ENCODE assay signal across 1 cellular context in the genomic region with DNA sequence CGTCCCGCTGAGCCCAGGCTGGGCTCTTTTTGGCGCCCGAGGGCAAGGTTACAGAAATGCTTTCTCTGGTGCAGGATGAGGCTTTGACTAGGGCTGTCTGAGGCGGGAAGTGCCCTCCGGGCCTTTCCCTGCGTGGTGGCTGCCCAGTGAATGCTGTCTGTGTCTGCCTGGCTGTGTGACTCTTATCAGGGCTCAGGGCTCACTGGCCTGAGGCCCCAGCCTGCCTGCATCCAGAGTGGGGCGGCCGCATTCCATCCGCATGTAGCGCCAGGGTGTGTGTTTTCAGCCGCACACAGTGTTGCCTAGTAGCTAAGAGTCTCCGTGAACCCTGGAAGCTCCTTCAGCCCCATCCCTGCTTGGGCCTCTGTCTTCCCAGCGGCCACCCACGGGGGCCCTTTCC.
TF ChIP-seq lines count a peak whose summit lies in the region.

No MANE protein-coding gene starts in this region.

TF ChIP-seq in GM23338, 12 proteins besides CTCF, POLR2A, EP300 and RAD21 (continued from another document):
- TF ChIP-seq, protein P1, sequence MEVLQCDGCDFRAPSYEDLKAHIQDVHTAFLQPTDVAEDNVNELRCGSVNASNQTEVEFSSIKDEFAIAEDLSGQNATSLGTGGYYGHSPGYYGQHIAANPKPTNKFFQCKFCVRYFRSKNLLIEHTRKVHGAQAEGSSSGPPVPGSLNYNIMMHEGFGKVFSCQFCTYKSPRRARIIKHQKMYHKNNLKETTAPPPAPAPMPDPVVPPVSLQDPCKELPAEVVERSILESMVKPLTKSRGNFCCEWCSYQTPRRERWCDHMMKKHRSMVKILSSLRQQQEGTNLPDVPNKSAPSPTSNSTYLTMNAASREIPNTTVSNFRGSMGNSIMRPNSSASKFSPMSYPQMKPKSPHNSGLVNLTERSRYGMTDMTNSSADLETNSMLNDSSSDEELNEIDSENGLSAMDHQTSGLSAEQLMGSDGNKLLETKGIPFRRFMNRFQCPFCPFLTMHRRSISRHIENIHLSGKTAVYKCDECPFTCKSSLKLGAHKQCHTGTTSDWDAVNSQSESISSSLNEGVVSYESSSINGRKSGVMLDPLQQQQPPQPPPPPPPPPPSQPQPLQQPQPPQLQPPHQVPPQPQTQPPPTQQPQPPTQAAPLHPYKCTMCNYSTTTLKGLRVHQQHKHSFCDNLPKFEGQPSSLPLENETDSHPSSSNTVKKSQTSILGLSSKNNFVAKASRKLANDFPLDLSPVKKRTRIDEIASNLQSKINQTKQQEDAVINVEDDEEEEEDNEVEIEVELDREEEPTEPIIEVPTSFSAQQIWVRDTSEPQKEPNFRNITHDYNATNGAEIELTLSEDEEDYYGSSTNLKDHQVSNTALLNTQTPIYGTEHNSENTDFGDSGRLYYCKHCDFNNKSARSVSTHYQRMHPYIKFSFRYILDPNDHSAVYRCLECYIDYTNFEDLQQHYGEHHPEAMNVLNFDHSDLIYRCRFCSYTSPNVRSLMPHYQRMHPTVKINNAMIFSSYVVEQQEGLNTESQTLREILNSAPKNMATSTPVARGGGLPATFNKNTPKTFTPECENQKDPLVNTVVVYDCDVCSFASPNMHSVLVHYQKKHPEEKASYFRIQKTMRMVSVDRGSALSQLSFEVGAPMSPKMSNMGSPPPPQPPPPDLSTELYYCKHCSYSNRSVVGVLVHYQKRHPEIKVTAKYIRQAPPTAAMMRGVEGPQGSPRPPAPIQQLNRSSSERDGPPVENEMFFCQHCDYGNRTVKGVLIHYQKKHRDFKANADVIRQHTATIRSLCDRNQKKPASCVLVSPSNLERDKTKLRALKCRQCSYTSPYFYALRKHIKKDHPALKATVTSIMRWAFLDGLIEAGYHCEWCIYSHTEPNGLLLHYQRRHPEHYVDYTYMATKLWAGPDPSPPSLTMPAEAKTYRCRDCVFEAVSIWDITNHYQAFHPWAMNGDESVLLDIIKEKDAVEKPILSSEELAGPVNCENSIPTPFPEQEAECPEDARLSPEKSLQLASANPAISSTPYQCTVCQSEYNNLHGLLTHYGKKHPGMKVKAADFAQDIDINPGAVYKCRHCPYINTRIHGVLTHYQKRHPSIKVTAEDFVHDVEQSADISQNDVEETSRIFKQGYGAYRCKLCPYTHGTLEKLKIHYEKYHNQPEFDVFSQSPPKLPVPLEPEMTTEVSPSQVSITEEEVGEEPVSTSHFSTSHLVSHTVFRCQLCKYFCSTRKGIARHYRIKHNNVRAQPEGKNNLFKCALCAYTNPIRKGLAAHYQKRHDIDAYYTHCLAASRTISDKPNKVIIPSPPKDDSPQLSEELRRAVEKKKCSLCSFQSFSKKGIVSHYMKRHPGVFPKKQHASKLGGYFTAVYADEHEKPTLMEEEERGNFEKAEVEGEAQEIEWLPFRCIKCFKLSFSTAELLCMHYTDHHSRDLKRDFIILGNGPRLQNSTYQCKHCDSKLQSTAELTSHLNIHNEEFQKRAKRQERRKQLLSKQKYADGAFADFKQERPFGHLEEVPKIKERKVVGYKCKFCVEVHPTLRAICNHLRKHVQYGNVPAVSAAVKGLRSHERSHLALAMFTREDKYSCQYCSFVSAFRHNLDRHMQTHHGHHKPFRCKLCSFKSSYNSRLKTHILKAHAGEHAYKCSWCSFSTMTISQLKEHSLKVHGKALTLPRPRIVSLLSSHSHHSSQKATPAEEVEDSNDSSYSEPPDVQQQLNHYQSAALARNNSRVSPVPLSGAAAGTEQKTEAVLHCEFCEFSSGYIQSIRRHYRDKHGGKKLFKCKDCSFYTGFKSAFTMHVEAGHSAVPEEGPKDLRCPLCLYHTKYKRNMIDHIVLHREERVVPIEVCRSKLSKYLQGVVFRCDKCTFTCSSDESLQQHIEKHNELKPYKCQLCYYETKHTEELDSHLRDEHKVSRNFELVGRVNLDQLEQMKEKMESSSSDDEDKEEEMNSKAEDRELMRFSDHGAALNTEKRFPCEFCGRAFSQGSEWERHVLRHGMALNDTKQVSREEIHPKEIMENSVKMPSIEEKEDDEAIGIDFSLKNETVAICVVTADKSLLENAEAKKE (CRISPR knock-in tag; IDR thresholded peaks at IDR 0.05) = no peak
- TF ChIP-seq NANOG (IDR thresholded peaks at IDR 0.05; ENCODE audit: borderline replicate concordance) (no peak), CREB1 (CRISPR knock-in tag; IDR thresholded peaks at IDR 0.05; ENCODE audit: low read depth) (no peak), EZH2 (IDR thresholded peaks at IDR 0.05; ENCODE audit: low read depth, unreplicated experiment) (no peak)
- TF ChIP-seq, protein P2, sequence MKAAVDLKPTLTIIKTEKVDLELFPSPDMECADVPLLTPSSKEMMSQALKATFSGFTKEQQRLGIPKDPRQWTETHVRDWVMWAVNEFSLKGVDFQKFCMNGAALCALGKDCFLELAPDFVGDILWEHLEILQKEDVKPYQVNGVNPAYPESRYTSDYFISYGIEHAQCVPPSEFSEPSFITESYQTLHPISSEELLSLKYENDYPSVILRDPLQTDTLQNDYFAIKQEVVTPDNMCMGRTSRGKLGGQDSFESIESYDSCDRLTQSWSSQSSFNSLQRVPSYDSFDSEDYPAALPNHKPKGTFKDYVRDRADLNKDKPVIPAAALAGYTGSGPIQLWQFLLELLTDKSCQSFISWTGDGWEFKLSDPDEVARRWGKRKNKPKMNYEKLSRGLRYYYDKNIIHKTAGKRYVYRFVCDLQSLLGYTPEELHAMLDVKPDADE (IDR thresholded peaks at IDR 0.05) = no peak
TF ChIP-seq in GM23338: peak in this region for 0.
